Comparison of ENCODE assay signal across 26 cellular contexts in genomic region chr14:37187294-37187693, GRCh38. TPM values are rescaled to one million over a fixed set of nuclear protein-coding genes. Genes with fewer than 3 reads are reported as not detected.
"Had no signal": no experiment of that assay in that cellular context is flagged by ENCODE, and none has a peak within 500 bp of the region (broad histone marks: within the 10 kb centered on the region; RNA-seq: fewer than 3 reads in every experiment).

No MANE protein-coding gene starts in this region.

- DNase-seq: dermis blood vessel endothelial cell; dorsolateral prefrontal cortex; effector CD4-positive, alpha-beta T cell; effector memory CD4-positive, alpha-beta T cell; foreskin keratinocyte; heart left ventricle; hypothalamus; immature natural killer cell; islet precursor cell; kidney; kidney glomerular epithelial cell; left cardiac atrium; left lung; left ventricle myocardium superior; lower lobe of right lung; mesendoderm; midbrain; naive thymus-derived CD4-positive, alpha-beta T cell had no signal

- FAIRE-seq: colon, endothelial cell of umbilical vein, frontal cortex, kidney had no signal

- H3K4me2 ChIP-seq: hepatocyte had no signal

- ATAC-seq: foreskin keratinocyte; gastroesophageal sphincter; heart left ventricle; left cardiac atrium; left lung; left ventricle myocardium superior; lower lobe of right lung; naive thymus-derived CD4-positive, alpha-beta T cell had no signal

- H3K4me3 ChIP-seq: coronary artery, dorsolateral prefrontal cortex, esophagus muscularis mucosa, gastroesophageal sphincter, heart left ventricle, hepatocyte, left lung, lower lobe of right lung had no signal

- H3K4me1 ChIP-seq: esophagus muscularis mucosa, foreskin keratinocyte, gastroesophageal sphincter, heart left ventricle, left lung, lower lobe of right lung had no signal

- H3K36me3 ChIP-seq: esophagus muscularis mucosa, gastroesophageal sphincter, heart left ventricle, left lung, lower lobe of right lung had no signal

- H3K27me3 ChIP-seq: dorsolateral prefrontal cortex, gastroesophageal sphincter, hepatocyte, left lung had no signal

- H3K79me2 ChIP-seq: hepatocyte had no signal

- H3K27ac ChIP-seq: coronary artery, dorsolateral prefrontal cortex, esophagus muscularis mucosa, foreskin keratinocyte, gastroesophageal sphincter, heart left ventricle, hepatocyte, left lung, lower lobe of right lung had no signal

- H3K9me3 ChIP-seq: esophagus muscularis mucosa, gastroesophageal sphincter, left lung, lower lobe of right lung had no signal

- H2AFZ ChIP-seq: hepatocyte had no signal

RNA-seq across cellular contexts. Expression of gene MIPOL1, which starts 10.4 kb away (rescaled TPM):
- polyA plus RNA-seq: immature natural killer cell; naive thymus-derived CD4-positive, alpha-beta T cell had no signal

RNA-seq across cellular contexts. Expression of gene SLC25A21, which starts 14.9 kb away (rescaled TPM):
- total RNA-seq: mononuclear cell; naive thymus-derived CD4-positive, alpha-beta T cell had no signal
- polyA plus RNA-seq: immature natural killer cell; naive thymus-derived CD4-positive, alpha-beta T cell had no signal
